ENCODE assay signal across 12 cellular contexts in genomic region chr12:54160050-54160449, GRCh38. TPM values are rescaled to one million over a fixed set of nuclear protein-coding genes. Genes with fewer than 3 reads are reported as not detected.
DNase-seq lines count a peak whose midpoint lies in the region; ATAC-seq and TF ChIP-seq lines count a peak whose summit lies in the region.
"Had no signal": no experiment of that assay in that cellular context is flagged by ENCODE, and none has a peak within 500 bp of the region (broad histone marks: within the 10 kb centered on the region; RNA-seq: fewer than 3 reads in every experiment).

No MANE protein-coding gene starts in this region.

- no peaks in the 10 kb centered on the region for H3K9me2 ChIP-seq in Karpas-422 (replicated peaks; ENCODE audit: insufficient read depth, low read length)
- no peaks in the 10 kb centered on the region for H3K9me2 ChIP-seq in OCI-LY7 (ENCODE audit: insufficient read depth, low read length)

- POLR2A ChIA-PET in OCI-LY7 (lab: Charles Lee), result no interaction called here
- POLR2A ChIA-PET in GM10248 (lab: Yijun Ruan, JAX), result no interaction called here

- BruUV-seq in OCI-LY7 (replicated peaks; lab: Mats Ljungman, UMichigan), result no TSS peak

- H4K20me1 ChIP-seq in Karpas-422 (ENCODE audit: insufficient read depth, low read depth, low read length) (no peaks in the 10 kb centered on the region), OCI-LY7 (ENCODE audit: insufficient read depth, low read length) (no peaks in the 10 kb centered on the region), osteoblast (ENCODE audit: insufficient read depth, low read length) (no peaks in the 10 kb centered on the region)

- peak overlapping the region; percentile 56 for H3K4me2 ChIP-seq in Karpas-422 (ENCODE audit: low read depth, low read length, poor library complexity, severe bottlenecking)
- H3K4me2 ChIP-seq in OCI-LY7 (ENCODE audit: low read length), result peak overlapping the region; percentile 53; the same call in 1 of the 2 replicates
- no peak overlapping the region for H3K4me2 ChIP-seq in osteoblast (ENCODE audit: insufficient read depth, low read length)

- H3K27ac ChIP-seq in Karpas-422 (ENCODE audit: low read length) (no peak overlapping the region), OCI-LY7 (ENCODE audit: low read depth, low read length, poor library complexity, severe bottlenecking) (no peak overlapping the region), gastroesophageal sphincter (no peak overlapping the region), osteoblast (ENCODE audit: low read depth, low read length) (no peak overlapping the region)
- H3K27ac ChIP-seq: HL-60 had no signal

- peak; percentile 7 for ATAC-seq in gastroesophageal sphincter
- no peak for ATAC-seq in HG03139 (IDR thresholded peaks at IDR 0.05; ENCODE audit: unreplicated experiment)
- no peak for ATAC-seq in HG02938 (IDR thresholded peaks at IDR 0.05; ENCODE audit: unreplicated experiment)

- CTCF ChIA-PET in OCI-LY7 (lab: Charles Lee; ENCODE audit: unreplicated experiment), result no interaction called here
- CTCF ChIA-PET in GM10248 (lab: Yijun Ruan, JAX), result no interaction called here

- peak overlapping the region; percentile 11; the same call in 1 of the 2 replicates for H3K4me3 ChIP-seq in Karpas-422 (ENCODE audit: low read length)
- no peak overlapping the region for H3K4me3 ChIP-seq in OCI-LY7 (ENCODE audit: low read depth, low read length, poor library complexity, severe bottlenecking)
- H3K4me3 ChIP-seq in gastroesophageal sphincter, result no peak overlapping the region
- no peak overlapping the region for H3K4me3 ChIP-seq in osteoblast (ENCODE audit: insufficient read depth, low read length)

- DNase-seq in Karpas-422, result peak; percentile 52
- DNase-seq in OCI-LY7 (ENCODE audit: low spot score), result no peak
- DNase-seq in osteoblast (ENCODE audit: insufficient read length, low spot score, missing footprints), result peak; percentile 76
- DNase-seq in GM10248 (ENCODE audit: extremely low spot score), result no peak
- DNase-seq in activated naive CD4-positive, alpha-beta T cell treated with anti-CD3 and anti-CD28 coated beads, Interleukin-2, amount 50 U/mL, for 16 hours, result no peak
- DNase-seq: C1 segment of cervical spinal cord; CD4-positive, alpha-beta T cell; EL had no signal

- H3K36me3 ChIP-seq in Karpas-422 (ENCODE audit: insufficient read depth, low read length), result no peaks in the 10 kb centered on the region
- no peaks in the 10 kb centered on the region for H3K36me3 ChIP-seq in OCI-LY7 (ENCODE audit: insufficient read depth, low read length)
- no peaks in the 10 kb centered on the region for H3K36me3 ChIP-seq in gastroesophageal sphincter
- H3K36me3 ChIP-seq in osteoblast (ENCODE audit: insufficient read depth, low read length), result peaks cover 2% of the 10 kb centered on the region

- no peaks in the 10 kb centered on the region for H3K27me3 ChIP-seq in Karpas-422 (ENCODE audit: low read length)
- no peaks in the 10 kb centered on the region for H3K27me3 ChIP-seq in gastroesophageal sphincter
- H3K27me3 ChIP-seq in osteoblast (ENCODE audit: insufficient read depth, low read length), result no peaks in the 10 kb centered on the region

- peaks cover 27% of the 10 kb centered on the region for H3K4me1 ChIP-seq in Karpas-422 (ENCODE audit: low read length)
- peaks cover 26% of the 10 kb centered on the region for H3K4me1 ChIP-seq in OCI-LY7 (ENCODE audit: insufficient read depth, low read length, poor library complexity, severe bottlenecking)
- H3K4me1 ChIP-seq in gastroesophageal sphincter, result peaks cover 0 to 15% (median 0%) of the 10 kb centered on the region in 3 donors
- peaks cover 11% of the 10 kb centered on the region for H3K4me1 ChIP-seq in osteoblast (ENCODE audit: insufficient read depth, low read length)

- no peak for TF ChIP-seq EP300 in gastroesophageal sphincter (IDR thresholded peaks at IDR 0.05)

- H2AFZ ChIP-seq in Karpas-422 (ENCODE audit: low read length) (peak overlapping the region; percentile 74; the same call in 1 of the 2 replicates), OCI-LY7 (ENCODE audit: low read length) (peak overlapping the region; percentile 87; the same call in 1 of the 2 replicates), osteoblast (ENCODE audit: low read length) (no peak overlapping the region)

- no peak for TF ChIP-seq CTCF in OCI-LY7 (conservative IDR thresholded peaks at IDR 0.05; ENCODE audit: low read length)
- no peak for TF ChIP-seq CTCF in gastroesophageal sphincter (IDR thresholded peaks at IDR 0.05)
- TF ChIP-seq CTCF in osteoblast (IDR thresholded peaks at IDR 0.05; ENCODE audit: extremely low read depth, low read depth, low read length), result no peak
- no peak for TF ChIP-seq CTCF in GM10248 (IDR thresholded peaks at IDR 0.05; ENCODE audit: control extremely low read depth, extremely low read depth, low read depth, missing control alignments)

- intact Hi-C loops in OCI-LY7 (cut with micrococcal nuclease; ENCODE audit: unreplicated experiment), result no loop called here

- 92 to 100% methylated on average over 2 of the region's 3 CpGs for WGBS in gastroesophageal sphincter (ENCODE audit: low coverage in 1 of 2), 2 donors

- H3K9ac ChIP-seq in Karpas-422 (ENCODE audit: low read length), result peak overlapping the region; percentile 46; the same call in 1 of the 2 replicates

- no peaks in the 10 kb centered on the region for H3K9me3 ChIP-seq in Karpas-422 (ENCODE audit: low read length)
- H3K9me3 ChIP-seq in OCI-LY7 (ENCODE audit: low read length), result no peaks in the 10 kb centered on the region
- no peaks in the 10 kb centered on the region for H3K9me3 ChIP-seq in gastroesophageal sphincter
- H3K9me3 ChIP-seq in osteoblast (ENCODE audit: low read depth, low read length), result no peaks in the 10 kb centered on the region

- TF ChIP-seq POLR2A in gastroesophageal sphincter (IDR thresholded peaks at IDR 0.05), result no peak

- H3K79me2 ChIP-seq in Karpas-422 (ENCODE audit: low read length) (no peaks in the 10 kb centered on the region), OCI-LY7 (ENCODE audit: insufficient read depth, low read depth, low read length) (no peaks in the 10 kb centered on the region), osteoblast (ENCODE audit: insufficient read depth, low read length) (no peaks in the 10 kb centered on the region)

RNA-seq across cellular contexts. Expression of gene SMUG1, which starts 28.7 kb away (rescaled TPM):
- 39.8 and 43.3 TPM in 2 replicates for total RNA-seq in Karpas-422 (2014; rRNA removed; shearing (Covaris generic); ENCODE audit: low replicate concordance)
- 28.2 and 42.5 TPM in 2 replicates for total RNA-seq in OCI-LY7 (2014; rRNA removed; shearing (Covaris generic))
- total RNA-seq in OCI-LY7 (2022) (36.0 and 37.9 TPM in 2 replicates), gastroesophageal sphincter (10 to 100 TPM; 25.3 to 35.8 (median 31.9) TPM), osteoblast (23.5 and 36.5 TPM in 2 replicates)

Comparison
In these comparisons a context has a peak if more than half of its experiments do, and no peak if none do; other contexts are left out.
1. DNase-seq: peak in Karpas-422 (single experiment) and osteoblast (single experiment); none in OCI-LY7 (single experiment), GM10248 (single experiment) and activated naive CD4-positive, alpha-beta T cell treated with anti-CD3 and anti-CD28 coated beads, Interleukin-2, amount 50 U/mL, for 16 hours (single experiment).